Comparison of ENCODE assay signal across 8 cellular contexts in genomic region chr3:179069762-179070390, GRCh38. TPM values are rescaled to one million over a fixed set of nuclear protein-coding genes. Genes with fewer than 3 reads are reported as not detected.
DNase-seq lines count a peak whose midpoint lies in the region; ATAC-seq and TF ChIP-seq lines count a peak whose summit lies in the region.

No MANE protein-coding gene starts in this region.

- intact Hi-C loops in heart left ventricle (cut with DNase I) (loop anchor here in 5 of 10 donors (2.0 to 10.0 kb wide), 7 partner anchors 45 to 492 kb away; partner anchors contain the start of genes PIK3CA (in 2 of the 5), ACTL6A (in 1 of the 5) and ZNF639 (in 1 of the 5)), Right ventricle myocardium inferior (cut with DNase I) (loop anchor here (5.0 kb wide), 2 partner anchors 48 to 77 kb away; partner anchors contain the start of gene PIK3CA), upper lobe of right lung (cut with DNase I) (no loop called here)

- in situ Hi-C loops in SK-MEL-5 (cut with HindIII; ENCODE audit: low pct_unique_long_range_greater_than_20kb, low sequenced_read_pairs), result no loop called here

- TF ChIP-seq POLR2A in heart left ventricle (IDR thresholded peaks at IDR 0.05), result no peak

- DNase-seq in heart left ventricle, result no peak
- no peak for DNase-seq in Right ventricle myocardium inferior (ENCODE audit: missing footprints)
- peak; percentile 27 for DNase-seq in SK-MEL-5 (ENCODE audit: low read depth, low spot score)
- DNase-seq in fibroblast of mammary gland (ENCODE audit: low read depth), result peak; percentile 61
- no peak for DNase-seq in upper lobe of right lung
- DNase-seq in hypothalamus (lab: John Stamatoyannopoulos, UW), result no peak
- DNase-seq in nucleus accumbens (lab: John Stamatoyannopoulos, UW), result no peak

- WGBS in heart left ventricle, 4 donors, result 49 to 76% (median 56%) methylated on average over 1 of the region's 1 CpG

- H3K27ac ChIP-seq in heart left ventricle (peak overlapping the region in 5 of 12 donors; percentile 86 to 95 (median 89)), upper lobe of right lung (peak overlapping the region; percentile 12)

- H3K27me3 ChIP-seq in heart left ventricle (no peaks in the 10 kb centered on the region), upper lobe of right lung (no peaks in the 10 kb centered on the region)

- TF ChIP-seq CTCF in heart left ventricle (IDR thresholded peaks at IDR 0.05) (no peak), fibroblast of mammary gland (conservative IDR thresholded peaks at IDR 0.05; ENCODE audit: control insufficient read depth, insufficient read depth, low read depth, low read length) (no peak), upper lobe of right lung (IDR thresholded peaks at IDR 0.05) (no peak)

- ATAC-seq in heart left ventricle, result no peak
- ATAC-seq in Right ventricle myocardium inferior, result no peak
- no peak for ATAC-seq in upper lobe of right lung
- no peak for ATAC-seq in HG03439 (IDR thresholded peaks at IDR 0.05; ENCODE audit: unreplicated experiment)

- H3K9me3 ChIP-seq in heart left ventricle (no peaks in the 10 kb centered on the region), upper lobe of right lung (no peaks in the 10 kb centered on the region)

- peaks cover 0 to 28% (median 20%) of the 10 kb centered on the region in 9 donors for H3K36me3 ChIP-seq in heart left ventricle
- peaks cover 24% of the 10 kb centered on the region for H3K36me3 ChIP-seq in upper lobe of right lung

- H3K4me1 ChIP-seq in heart left ventricle (peaks cover 0 to 43% (median 21%) of the 10 kb centered on the region in 12 donors), upper lobe of right lung (peaks cover 7% of the 10 kb centered on the region)

- H3K4me3 ChIP-seq in heart left ventricle (peak overlapping the region in 8 of 12 donors; percentile 70 to 96 (median 86)), fibroblast of mammary gland (ENCODE audit: control insufficient read depth, low read depth, low read length) (peak overlapping the region; percentile 96), upper lobe of right lung (peak overlapping the region; percentile 80)

RNA-seq across cellular contexts. Expression of gene ZMAT3, which starts 1.7 kb away (rescaled TPM):
- 10 to 100 TPM; 10.5 to 23.2 (median 15.6) TPM for total RNA-seq in heart left ventricle
- 1 to 10 TPM; 2.0 to 5.7 TPM for polyA plus RNA-seq in heart left ventricle
- total RNA-seq in Right ventricle myocardium inferior, result 11.1 TPM
- total RNA-seq in SK-MEL-5 (2014; rRNA removed; shearing (Covaris generic)), result 12.2 and 13.2 TPM in 2 replicates
- 24.2 and 36.7 TPM in 2 replicates for polyA plus RNA-seq in SK-MEL-5 (2015; cell fraction: cytosol; rRNA removed)
- 9.9 and 13.8 TPM in 2 replicates for polyA plus RNA-seq in SK-MEL-5 (2015; cell fraction: nucleus; rRNA removed)
- 30.9 TPM for total RNA-seq in upper lobe of right lung

Comparison
In these comparisons a context has a peak if more than half of its experiments do, and no peak if none do; other contexts are left out.
1. DNase-seq: peak in SK-MEL-5 (single experiment) and fibroblast of mammary gland (single experiment); none in heart left ventricle (0 of 5), Right ventricle myocardium inferior (single experiment), upper lobe of right lung (single experiment), hypothalamus (0 of 51) and nucleus accumbens (0 of 56).
2. Peak in every context shown above with its lines, with median percentiles within 50 percentile points of each other: H3K4me3 ChIP-seq.